2 cellular contexts compared by ENCODE assay signal in the genomic region with DNA sequence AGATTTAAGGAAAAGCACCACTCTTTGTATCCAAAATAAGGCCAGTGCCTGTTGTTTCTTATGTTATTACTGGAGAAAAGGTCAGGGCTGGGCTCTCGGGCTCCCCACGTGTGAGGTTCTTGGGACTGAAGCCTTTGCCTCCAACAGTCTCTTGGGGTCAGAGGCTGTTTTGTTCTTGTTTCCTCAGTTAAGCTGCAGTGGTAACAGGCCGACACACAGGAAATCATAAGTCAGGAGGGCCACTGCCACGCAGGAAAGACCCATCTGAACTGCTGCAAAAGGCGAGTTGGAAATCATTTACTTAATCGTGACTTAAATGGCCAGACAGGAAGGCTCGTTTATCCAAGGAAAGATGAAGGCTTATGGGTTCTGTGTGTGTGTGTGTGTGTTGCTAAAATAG.
TF ChIP-seq lines count a peak whose summit lies in the region.

No MANE protein-coding gene starts in this region.

TF ChIP-seq in GM12891, 5 proteins besides CTCF, POLR2A, EP300 and RAD21:
- TF ChIP-seq PAX5 (IDR thresholded peaks at IDR 0.05; ENCODE audit: insufficient read depth, low read length, severe bottlenecking) (no peak), TAF1 (IDR thresholded peaks at IDR 0.05; ENCODE audit: low read depth, low read length) (no peak), POU2F2 (IDR thresholded peaks at IDR 0.05; ENCODE audit: low read depth, low read length) (no peak), SPI1 (IDR thresholded peaks at IDR 0.05; ENCODE audit: low read depth, low read length) (no peak), POLR2AphosphoS5 (IDR thresholded peaks at IDR 0.05; ENCODE audit: low read depth, low read length) (no peak)

TF ChIP-seq in GM12878, 131 proteins besides CTCF, POLR2A, EP300 and RAD21 (continues in another document):
- TF ChIP-seq NR2F1 (conservative IDR thresholded peaks at IDR 0.05) (0 out of 2 replicates have a peak, but pooled peaks have one; percentile 9), TCF7 (IDR thresholded peaks at IDR 0.05; ENCODE audit: borderline replicate concordance) (no peak), BMI1 (IDR thresholded peaks at IDR 0.05; ENCODE audit: borderline replicate concordance) (no peak), TARDBP (IDR thresholded peaks at IDR 0.05; ENCODE audit: borderline replicate concordance) (no peak), JUND (IDR thresholded peaks at IDR 0.05; ENCODE audit: low read depth, low read length) (no peak), NRF1 (conservative IDR thresholded peaks at IDR 0.05; ENCODE audit: low read depth, low read length) (no peak), POLR2AphosphoS2 (IDR thresholded peaks at IDR 0.05; ENCODE audit: low read depth, low read length) (no peak), FOXK2 (IDR thresholded peaks at IDR 0.05) (no peak), EED (IDR thresholded peaks at IDR 0.05; ENCODE audit: low read depth) (0 out of 2 replicates have a peak, but pooled peaks have one; percentile 7), CHD2 (IDR thresholded peaks at IDR 0.05; ENCODE audit: borderline replicate concordance, low read depth, low read length) (0 out of 2 replicates have a peak, but pooled peaks have one; percentile 5), ZNF274 (IDR thresholded peaks at IDR 0.05; ENCODE audit: insufficient read depth, insufficient read length) (no peak), SPI1 (IDR thresholded peaks at IDR 0.05; ENCODE audit: borderline replicate concordance, insufficient read depth, low read depth, low read length) (no peak), LARP7 (IDR thresholded peaks at IDR 0.05) (no peak), KAT2A (conservative IDR thresholded peaks at IDR 0.05; ENCODE audit: control insufficient read depth, low read depth, low read length) (no peak), SP1 (IDR thresholded peaks at IDR 0.05; ENCODE audit: low read depth, low read length) (no peak), KDM1A (IDR thresholded peaks at IDR 0.05; ENCODE audit: borderline replicate concordance) (no peak), RUNX3 (IDR thresholded peaks at IDR 0.05; ENCODE audit: low read length) (no peak), STAT1 (conservative IDR thresholded peaks at IDR 0.05) (no peak), STAT3 (IDR thresholded peaks at IDR 0.05; ENCODE audit: low read depth, low read length) (no peak), PAX8 (IDR thresholded peaks at IDR 0.05) (no peak), GABPA (IDR thresholded peaks at IDR 0.05; ENCODE audit: low read depth) (no peak), YY1 (IDR thresholded peaks at IDR 0.05; ENCODE audit: low read depth, low read length) (no peak), DPF2 (IDR thresholded peaks at IDR 0.05) (no peak), ASH2L (IDR thresholded peaks at IDR 0.05; ENCODE audit: borderline replicate concordance, low read depth) (no peak)
- TF ChIP-seq, protein P1, sequence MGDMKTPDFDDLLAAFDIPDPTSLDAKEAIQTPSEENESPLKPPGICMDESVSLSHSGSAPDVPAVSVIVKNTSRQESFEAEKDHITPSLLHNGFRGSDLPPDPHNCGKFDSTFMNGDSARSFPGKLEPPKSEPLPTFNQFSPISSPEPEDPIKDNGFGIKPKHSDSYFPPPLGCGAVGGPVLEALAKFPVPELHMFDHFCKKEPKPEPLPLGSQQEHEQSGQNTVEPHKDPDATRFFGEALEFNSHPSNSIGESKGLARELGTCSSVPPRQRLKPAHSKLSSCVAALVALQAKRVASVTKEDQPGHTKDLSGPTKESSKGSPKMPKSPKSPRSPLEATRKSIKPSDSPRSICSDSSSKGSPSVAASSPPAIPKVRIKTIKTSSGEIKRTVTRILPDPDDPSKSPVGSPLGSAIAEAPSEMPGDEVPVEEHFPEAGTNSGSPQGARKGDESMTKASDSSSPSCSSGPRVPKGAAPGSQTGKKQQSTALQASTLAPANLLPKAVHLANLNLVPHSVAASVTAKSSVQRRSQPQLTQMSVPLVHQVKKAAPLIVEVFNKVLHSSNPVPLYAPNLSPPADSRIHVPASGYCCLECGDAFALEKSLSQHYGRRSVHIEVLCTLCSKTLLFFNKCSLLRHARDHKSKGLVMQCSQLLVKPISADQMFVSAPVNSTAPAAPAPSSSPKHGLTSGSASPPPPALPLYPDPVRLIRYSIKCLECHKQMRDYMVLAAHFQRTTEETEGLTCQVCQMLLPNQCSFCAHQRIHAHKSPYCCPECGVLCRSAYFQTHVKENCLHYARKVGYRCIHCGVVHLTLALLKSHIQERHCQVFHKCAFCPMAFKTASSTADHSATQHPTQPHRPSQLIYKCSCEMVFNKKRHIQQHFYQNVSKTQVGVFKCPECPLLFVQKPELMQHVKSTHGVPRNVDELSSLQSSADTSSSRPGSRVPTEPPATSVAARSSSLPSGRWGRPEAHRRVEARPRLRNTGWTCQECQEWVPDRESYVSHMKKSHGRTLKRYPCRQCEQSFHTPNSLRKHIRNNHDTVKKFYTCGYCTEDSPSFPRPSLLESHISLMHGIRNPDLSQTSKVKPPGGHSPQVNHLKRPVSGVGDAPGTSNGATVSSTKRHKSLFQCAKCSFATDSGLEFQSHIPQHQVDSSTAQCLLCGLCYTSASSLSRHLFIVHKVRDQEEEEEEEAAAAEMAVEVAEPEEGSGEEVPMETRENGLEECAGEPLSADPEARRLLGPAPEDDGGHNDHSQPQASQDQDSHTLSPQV (IDR thresholded peaks at IDR 0.05): 0 out of 2 replicates have a peak, but pooled peaks have one; percentile 29
- TF ChIP-seq, protein P2, sequence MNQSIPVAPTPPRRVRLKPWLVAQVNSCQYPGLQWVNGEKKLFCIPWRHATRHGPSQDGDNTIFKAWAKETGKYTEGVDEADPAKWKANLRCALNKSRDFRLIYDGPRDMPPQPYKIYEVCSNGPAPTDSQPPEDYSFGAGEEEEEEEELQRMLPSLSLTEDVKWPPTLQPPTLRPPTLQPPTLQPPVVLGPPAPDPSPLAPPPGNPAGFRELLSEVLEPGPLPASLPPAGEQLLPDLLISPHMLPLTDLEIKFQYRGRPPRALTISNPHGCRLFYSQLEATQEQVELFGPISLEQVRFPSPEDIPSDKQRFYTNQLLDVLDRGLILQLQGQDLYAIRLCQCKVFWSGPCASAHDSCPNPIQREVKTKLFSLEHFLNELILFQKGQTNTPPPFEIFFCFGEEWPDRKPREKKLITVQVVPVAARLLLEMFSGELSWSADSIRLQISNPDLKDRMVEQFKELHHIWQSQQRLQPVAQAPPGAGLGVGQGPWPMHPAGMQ (IDR thresholded peaks at IDR 0.05; ENCODE audit: borderline replicate concordance): no peak
- TF ChIP-seq, protein P3, sequence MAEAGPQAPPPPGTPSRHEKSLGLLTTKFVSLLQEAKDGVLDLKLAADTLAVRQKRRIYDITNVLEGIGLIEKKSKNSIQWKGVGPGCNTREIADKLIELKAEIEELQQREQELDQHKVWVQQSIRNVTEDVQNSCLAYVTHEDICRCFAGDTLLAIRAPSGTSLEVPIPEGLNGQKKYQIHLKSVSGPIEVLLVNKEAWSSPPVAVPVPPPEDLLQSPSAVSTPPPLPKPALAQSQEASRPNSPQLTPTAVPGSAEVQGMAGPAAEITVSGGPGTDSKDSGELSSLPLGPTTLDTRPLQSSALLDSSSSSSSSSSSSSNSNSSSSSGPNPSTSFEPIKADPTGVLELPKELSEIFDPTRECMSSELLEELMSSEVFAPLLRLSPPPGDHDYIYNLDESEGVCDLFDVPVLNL (IDR thresholded peaks at IDR 0.05; ENCODE audit: low read depth, low read length): no peak
- TF ChIP-seq, protein P4, sequence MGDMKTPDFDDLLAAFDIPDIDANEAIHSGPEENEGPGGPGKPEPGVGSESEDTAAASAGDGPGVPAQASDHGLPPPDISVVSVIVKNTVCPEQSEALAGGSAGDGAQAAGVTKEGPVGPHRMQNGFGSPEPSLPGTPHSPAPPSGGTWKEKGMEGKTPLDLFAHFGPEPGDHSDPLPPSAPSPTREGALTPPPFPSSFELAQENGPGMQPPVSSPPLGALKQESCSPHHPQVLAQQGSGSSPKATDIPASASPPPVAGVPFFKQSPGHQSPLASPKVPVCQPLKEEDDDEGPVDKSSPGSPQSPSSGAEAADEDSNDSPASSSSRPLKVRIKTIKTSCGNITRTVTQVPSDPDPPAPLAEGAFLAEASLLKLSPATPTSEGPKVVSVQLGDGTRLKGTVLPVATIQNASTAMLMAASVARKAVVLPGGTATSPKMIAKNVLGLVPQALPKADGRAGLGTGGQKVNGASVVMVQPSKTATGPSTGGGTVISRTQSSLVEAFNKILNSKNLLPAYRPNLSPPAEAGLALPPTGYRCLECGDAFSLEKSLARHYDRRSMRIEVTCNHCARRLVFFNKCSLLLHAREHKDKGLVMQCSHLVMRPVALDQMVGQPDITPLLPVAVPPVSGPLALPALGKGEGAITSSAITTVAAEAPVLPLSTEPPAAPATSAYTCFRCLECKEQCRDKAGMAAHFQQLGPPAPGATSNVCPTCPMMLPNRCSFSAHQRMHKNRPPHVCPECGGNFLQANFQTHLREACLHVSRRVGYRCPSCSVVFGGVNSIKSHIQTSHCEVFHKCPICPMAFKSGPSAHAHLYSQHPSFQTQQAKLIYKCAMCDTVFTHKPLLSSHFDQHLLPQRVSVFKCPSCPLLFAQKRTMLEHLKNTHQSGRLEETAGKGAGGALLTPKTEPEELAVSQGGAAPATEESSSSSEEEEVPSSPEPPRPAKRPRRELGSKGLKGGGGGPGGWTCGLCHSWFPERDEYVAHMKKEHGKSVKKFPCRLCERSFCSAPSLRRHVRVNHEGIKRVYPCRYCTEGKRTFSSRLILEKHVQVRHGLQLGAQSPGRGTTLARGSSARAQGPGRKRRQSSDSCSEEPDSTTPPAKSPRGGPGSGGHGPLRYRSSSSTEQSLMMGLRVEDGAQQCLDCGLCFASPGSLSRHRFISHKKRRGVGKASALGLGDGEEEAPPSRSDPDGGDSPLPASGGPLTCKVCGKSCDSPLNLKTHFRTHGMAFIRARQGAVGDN (IDR thresholded peaks at IDR 0.05): peak; percentile 19; the same call in 1 of the 2 replicates
- TF ChIP-seq, protein P5, sequence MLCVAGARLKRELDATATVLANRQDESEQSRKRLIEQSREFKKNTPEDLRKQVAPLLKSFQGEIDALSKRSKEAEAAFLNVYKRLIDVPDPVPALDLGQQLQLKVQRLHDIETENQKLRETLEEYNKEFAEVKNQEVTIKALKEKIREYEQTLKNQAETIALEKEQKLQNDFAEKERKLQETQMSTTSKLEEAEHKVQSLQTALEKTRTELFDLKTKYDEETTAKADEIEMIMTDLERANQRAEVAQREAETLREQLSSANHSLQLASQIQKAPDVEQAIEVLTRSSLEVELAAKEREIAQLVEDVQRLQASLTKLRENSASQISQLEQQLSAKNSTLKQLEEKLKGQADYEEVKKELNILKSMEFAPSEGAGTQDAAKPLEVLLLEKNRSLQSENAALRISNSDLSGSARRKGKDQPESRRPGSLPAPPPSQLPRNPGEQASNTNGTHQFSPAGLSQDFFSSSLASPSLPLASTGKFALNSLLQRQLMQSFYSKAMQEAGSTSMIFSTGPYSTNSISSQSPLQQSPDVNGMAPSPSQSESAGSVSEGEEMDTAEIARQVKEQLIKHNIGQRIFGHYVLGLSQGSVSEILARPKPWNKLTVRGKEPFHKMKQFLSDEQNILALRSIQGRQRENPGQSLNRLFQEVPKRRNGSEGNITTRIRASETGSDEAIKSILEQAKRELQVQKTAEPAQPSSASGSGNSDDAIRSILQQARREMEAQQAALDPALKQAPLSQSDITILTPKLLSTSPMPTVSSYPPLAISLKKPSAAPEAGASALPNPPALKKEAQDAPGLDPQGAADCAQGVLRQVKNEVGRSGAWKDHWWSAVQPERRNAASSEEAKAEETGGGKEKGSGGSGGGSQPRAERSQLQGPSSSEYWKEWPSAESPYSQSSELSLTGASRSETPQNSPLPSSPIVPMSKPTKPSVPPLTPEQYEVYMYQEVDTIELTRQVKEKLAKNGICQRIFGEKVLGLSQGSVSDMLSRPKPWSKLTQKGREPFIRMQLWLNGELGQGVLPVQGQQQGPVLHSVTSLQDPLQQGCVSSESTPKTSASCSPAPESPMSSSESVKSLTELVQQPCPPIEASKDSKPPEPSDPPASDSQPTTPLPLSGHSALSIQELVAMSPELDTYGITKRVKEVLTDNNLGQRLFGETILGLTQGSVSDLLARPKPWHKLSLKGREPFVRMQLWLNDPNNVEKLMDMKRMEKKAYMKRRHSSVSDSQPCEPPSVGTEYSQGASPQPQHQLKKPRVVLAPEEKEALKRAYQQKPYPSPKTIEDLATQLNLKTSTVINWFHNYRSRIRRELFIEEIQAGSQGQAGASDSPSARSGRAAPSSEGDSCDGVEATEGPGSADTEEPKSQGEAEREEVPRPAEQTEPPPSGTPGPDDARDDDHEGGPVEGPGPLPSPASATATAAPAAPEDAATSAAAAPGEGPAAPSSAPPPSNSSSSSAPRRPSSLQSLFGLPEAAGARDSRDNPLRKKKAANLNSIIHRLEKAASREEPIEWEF (IDR thresholded peaks at IDR 0.05; ENCODE audit: insufficient replicate concordance, low read depth, low read length): no peak
- TF ChIP-seq, protein P6, sequence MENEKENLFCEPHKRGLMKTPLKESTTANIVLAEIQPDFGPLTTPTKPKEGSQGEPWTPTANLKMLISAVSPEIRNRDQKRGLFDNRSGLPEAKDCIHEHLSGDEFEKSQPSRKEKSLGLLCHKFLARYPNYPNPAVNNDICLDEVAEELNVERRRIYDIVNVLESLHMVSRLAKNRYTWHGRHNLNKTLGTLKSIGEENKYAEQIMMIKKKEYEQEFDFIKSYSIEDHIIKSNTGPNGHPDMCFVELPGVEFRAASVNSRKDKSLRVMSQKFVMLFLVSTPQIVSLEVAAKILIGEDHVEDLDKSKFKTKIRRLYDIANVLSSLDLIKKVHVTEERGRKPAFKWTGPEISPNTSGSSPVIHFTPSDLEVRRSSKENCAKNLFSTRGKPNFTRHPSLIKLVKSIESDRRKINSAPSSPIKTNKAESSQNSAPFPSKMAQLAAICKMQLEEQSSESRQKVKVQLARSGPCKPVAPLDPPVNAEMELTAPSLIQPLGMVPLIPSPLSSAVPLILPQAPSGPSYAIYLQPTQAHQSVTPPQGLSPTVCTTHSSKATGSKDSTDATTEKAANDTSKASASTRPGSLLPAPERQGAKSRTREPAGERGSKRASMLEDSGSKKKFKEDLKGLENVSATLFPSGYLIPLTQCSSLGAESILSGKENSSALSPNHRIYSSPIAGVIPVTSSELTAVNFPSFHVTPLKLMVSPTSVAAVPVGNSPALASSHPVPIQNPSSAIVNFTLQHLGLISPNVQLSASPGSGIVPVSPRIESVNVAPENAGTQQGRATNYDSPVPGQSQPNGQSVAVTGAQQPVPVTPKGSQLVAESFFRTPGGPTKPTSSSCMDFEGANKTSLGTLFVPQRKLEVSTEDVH (IDR thresholded peaks at IDR 0.05; ENCODE audit: low read depth, partially characterized antibody): no peak
- TF ChIP-seq, protein P7, sequence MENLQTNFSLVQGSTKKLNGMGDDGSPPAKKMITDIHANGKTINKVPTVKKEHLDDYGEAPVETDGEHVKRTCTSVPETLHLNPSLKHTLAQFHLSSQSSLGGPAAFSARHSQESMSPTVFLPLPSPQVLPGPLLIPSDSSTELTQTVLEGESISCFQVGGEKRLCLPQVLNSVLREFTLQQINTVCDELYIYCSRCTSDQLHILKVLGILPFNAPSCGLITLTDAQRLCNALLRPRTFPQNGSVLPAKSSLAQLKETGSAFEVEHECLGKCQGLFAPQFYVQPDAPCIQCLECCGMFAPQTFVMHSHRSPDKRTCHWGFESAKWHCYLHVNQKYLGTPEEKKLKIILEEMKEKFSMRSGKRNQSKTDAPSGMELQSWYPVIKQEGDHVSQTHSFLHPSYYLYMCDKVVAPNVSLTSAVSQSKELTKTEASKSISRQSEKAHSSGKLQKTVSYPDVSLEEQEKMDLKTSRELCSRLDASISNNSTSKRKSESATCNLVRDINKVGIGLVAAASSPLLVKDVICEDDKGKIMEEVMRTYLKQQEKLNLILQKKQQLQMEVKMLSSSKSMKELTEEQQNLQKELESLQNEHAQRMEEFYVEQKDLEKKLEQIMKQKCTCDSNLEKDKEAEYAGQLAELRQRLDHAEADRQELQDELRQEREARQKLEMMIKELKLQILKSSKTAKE (IDR thresholded peaks at IDR 0.05; ENCODE audit: low read depth, poor library complexity, severe bottlenecking): no peak
